ENCODE assay signal across 8 cellular contexts in the genomic region with DNA sequence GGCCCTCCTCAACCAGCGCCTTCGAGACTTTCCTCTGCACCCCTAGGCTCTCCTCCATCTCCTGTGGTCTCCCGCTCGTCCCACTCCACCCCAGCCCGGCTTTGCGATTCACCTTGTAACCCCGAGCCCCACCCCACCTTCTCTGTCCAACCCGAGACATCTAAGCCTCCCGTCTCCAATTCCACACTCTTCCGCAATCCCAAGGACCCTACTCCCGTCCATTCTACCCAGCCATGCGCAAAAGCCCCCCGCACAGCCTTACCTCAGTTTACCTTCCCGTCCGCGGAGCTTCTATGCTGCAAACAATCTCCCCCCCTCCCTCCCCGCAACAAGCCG. TPM values are rescaled to one million over a fixed set of nuclear protein-coding genes. Genes with fewer than 3 reads are reported as not detected.
DNase-seq lines count a peak whose midpoint lies in the region; ATAC-seq and TF ChIP-seq lines count a peak whose summit lies in the region.

No MANE protein-coding gene starts in this region.

- H3K79me2 ChIP-seq in OCI-LY3 (ENCODE audit: low read length), result peaks cover 33% of the 10 kb centered on the region

- peaks cover 17% of the 10 kb centered on the region for H3K4me1 ChIP-seq in OCI-LY3 (ENCODE audit: low read length)
- peaks cover 4 to 14% of the 10 kb centered on the region in 2 donors for H3K4me1 ChIP-seq in esophagus (ENCODE audit: control insufficient read depth in 2 of 2, insufficient read depth in 2 of 2, low read length in 1 of 2)

- POLR2A ChIA-PET in BJ (lab: Charles Lee), result no interaction called here

- H3K36me3 Mint-ChIP-seq in osteocyte (ENCODE audit: unreplicated experiment), result peaks cover 7% of the 10 kb centered on the region

- H3K9me3 ChIP-seq in OCI-LY3 (ENCODE audit: insufficient read depth, low read length) (no peaks in the 10 kb centered on the region), esophagus (ENCODE audit: control insufficient read depth in 2 of 2, insufficient read depth in 1 of 2, low read depth in 1 of 2, low read length in 1 of 2) (no peaks in the 10 kb centered on the region)

- DNase-seq in BJ (ENCODE audit: low read depth) (no peak), osteocyte (ENCODE audit: extremely low spot score, unreplicated experiment) (no peak), GM03348 (ENCODE audit: low spot score) (no peak), HuH-7 (ENCODE audit: low spot score) (no peak), HCEC 1CT (no peak)

- H3K9me3 Mint-ChIP-seq in osteocyte (ENCODE audit: unreplicated experiment), result no peaks in the 10 kb centered on the region

- H3K27me3 ChIP-seq in BJ (ENCODE audit: control insufficient read depth, insufficient read depth, low read length), result no peaks in the 10 kb centered on the region
- no peaks in the 10 kb centered on the region for H3K27me3 ChIP-seq in OCI-LY3 (ENCODE audit: low read depth, low read length)
- H3K27me3 ChIP-seq in esophagus (ENCODE audit: control insufficient read depth in 1 of 2, insufficient read depth in 2 of 2, low read length in 2 of 2), result no peaks in the 10 kb centered on the region

- peak overlapping the region; percentile 98 for H3K4me3 Mint-ChIP-seq in osteocyte (ENCODE audit: unreplicated experiment)

- peak overlapping the region; percentile 91 for H3K9ac ChIP-seq in OCI-LY3 (ENCODE audit: low read length)

- peaks cover 52% of the 10 kb centered on the region for H3K4me1 Mint-ChIP-seq in osteocyte (ENCODE audit: unreplicated experiment)

- H3K27ac ChIP-seq in OCI-LY3 (ENCODE audit: low read length) (peak overlapping the region; percentile 83), esophagus (ENCODE audit: low read depth in 2 of 2, low read length in 1 of 2) (peak overlapping the region; percentile 77 to 98)

- peaks cover 10% of the 10 kb centered on the region for H4K20me1 ChIP-seq in OCI-LY3 (ENCODE audit: insufficient read depth, low read length)

- peak overlapping the region; percentile 87; the same call in 1 of the 2 replicates for H2AFZ ChIP-seq in OCI-LY3 (ENCODE audit: low read depth, low read length)

- no peaks in the 10 kb centered on the region; the same call in 1 of the 2 replicates for H3K36me3 ChIP-seq in BJ (ENCODE audit: control insufficient read depth, insufficient read depth, low read length)
- peaks cover 33% of the 10 kb centered on the region for H3K36me3 ChIP-seq in OCI-LY3 (replicated peaks; ENCODE audit: low read depth, low read length)
- H3K36me3 ChIP-seq in esophagus (ENCODE audit: control insufficient read depth in 2 of 2, insufficient read depth in 2 of 2, low read length in 1 of 2), result peaks cover 0 to 10% of the 10 kb centered on the region in 2 donors

- peak overlapping the region; percentile 99 for H3K27ac Mint-ChIP-seq in osteocyte (ENCODE audit: unreplicated experiment)

- CTCF ChIA-PET in BJ (lab: Yijun Ruan, JAX), result interaction anchor here (1.1 to 3.4 kb wide), 4 partner anchors 12 to 53 kb away, joined by 3 to 21 read pairs (median 4); a partner anchor contains a TSS

- H3K4me3 ChIP-seq in BJ (ENCODE audit: low read depth, low read length), result peak overlapping the region; percentile 69
- peak overlapping the region; percentile 86 for H3K4me3 ChIP-seq in OCI-LY3 (ENCODE audit: low read length)
- H3K4me3 ChIP-seq in esophagus (ENCODE audit: low read depth in 1 of 2, low read length in 2 of 2), result peak overlapping the region; percentile 82 to 88

- ATAC-seq in GM21576 (IDR thresholded peaks at IDR 0.05; ENCODE audit: unreplicated experiment), result peak; percentile 3

- peak overlapping the region; percentile 95 for H3K4me2 ChIP-seq in OCI-LY3 (ENCODE audit: low read length)

- no peak for TF ChIP-seq CTCF in BJ (IDR thresholded peaks at IDR 0.05; ENCODE audit: insufficient read depth, low read depth, low read length)
- no peak for TF ChIP-seq CTCF in OCI-LY3 (IDR thresholded peaks at IDR 0.05; ENCODE audit: low read depth, low read length)
- TF ChIP-seq CTCF in osteocyte (IDR thresholded peaks at IDR 0.05), result no peak

- no peaks in the 10 kb centered on the region for H3K27me3 Mint-ChIP-seq in osteocyte (ENCODE audit: unreplicated experiment)

- 0 to 1% methylated on average over 18 of the region's 18 CpGs for WGBS in esophagus, 2 donors

RNA-seq across cellular contexts. Expression of a gene that starts 0.2 kb away (rescaled TPM):
- polyA plus RNA-seq in BJ (2011; rRNA removed) (23.2 and 32.5 TPM in 2 replicates), esophagus (10 to 100 TPM; 18.2 to 34.3 TPM)
- polyA minus RNA-seq in BJ (2011; rRNA and poly(A)+ RNA removed), result 18.2 and 26.6 TPM in 2 replicates
- 32.4 and 33.2 TPM in 2 replicates for total RNA-seq in osteocyte

RNA-seq across cellular contexts. Expression of a gene that starts 12.5 kb away (rescaled TPM):
- polyA plus RNA-seq in BJ (2011; rRNA removed), result 13.9 and 17.1 TPM in 2 replicates
- polyA minus RNA-seq in BJ (2011; rRNA and poly(A)+ RNA removed), result 13.2 and 16.0 TPM in 2 replicates
- 10 to 100 TPM; 11.6 to 15.8 TPM for polyA plus RNA-seq in esophagus
- total RNA-seq in osteocyte, result 21.1 and 24.1 TPM in 2 replicates

RNA-seq across cellular contexts. Expression of a gene that starts 33.3 kb away (rescaled TPM):
- polyA plus RNA-seq in BJ (2011; rRNA removed) (13.1 and 19.5 TPM in 2 replicates), esophagus (100 to 1,000 TPM in 1 of 2 donors, 10 to 100 TPM in 1; 36.3 to 120 TPM)
- 3.6 and 5.7 TPM in 2 replicates for polyA minus RNA-seq in BJ (2011; rRNA and poly(A)+ RNA removed)
- 32.1 and 39.9 TPM in 2 replicates for total RNA-seq in osteocyte
